ENCODE assay signal across 1 cellular context in the genomic region with DNA sequence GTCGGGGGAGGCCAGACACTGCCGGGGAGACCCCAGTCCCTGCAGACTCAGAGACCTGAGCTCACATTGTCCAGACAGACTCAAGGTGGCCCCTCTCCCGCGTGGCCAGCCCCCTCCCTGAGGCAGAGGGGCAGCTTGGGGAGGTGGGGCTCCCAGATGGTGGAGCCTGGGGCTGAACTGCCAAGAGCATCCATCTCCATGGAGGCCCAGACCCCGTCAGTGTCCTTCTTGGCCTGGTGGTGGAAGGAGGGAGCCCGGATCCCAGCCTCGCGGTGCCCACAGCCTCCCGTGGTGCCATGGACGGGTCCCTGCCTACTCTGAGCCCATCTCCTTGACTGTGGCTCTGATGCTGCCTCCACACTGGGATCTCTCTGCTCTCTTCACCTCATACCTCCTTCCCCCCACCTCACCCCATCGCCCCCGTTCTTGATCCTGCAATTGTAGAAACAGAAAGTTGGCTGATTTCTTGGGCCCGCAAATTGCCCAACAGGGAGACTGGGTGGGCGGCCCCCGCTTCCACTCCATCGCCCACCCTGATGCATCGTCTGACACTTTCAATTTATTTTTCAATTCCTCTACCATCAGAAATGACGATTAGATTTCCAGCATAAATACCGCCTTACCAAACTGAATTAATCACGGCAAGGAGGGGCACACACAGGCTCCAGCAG.
TF ChIP-seq lines count a peak whose summit lies in the region.

No MANE protein-coding gene starts in this region.

TF ChIP-seq in H1, 55 proteins besides CTCF, POLR2A, EP300 and RAD21 (continued from another document):
- no peak for TF ChIP-seq HDAC2 (IDR thresholded peaks at IDR 0.05; ENCODE audit: borderline replicate concordance in 1 of 2, low read depth in 2 of 2, low read length in 2 of 2)
- TF ChIP-seq SIN3A (conservative IDR thresholded peaks at IDR 0.05 in 1 of 2, IDR thresholded peaks at IDR 0.05 in 1 of 2; ENCODE audit: low read depth in 1 of 2, low read length in 2 of 2): no peak
- no peak for TF ChIP-seq RFX5 (IDR thresholded peaks at IDR 0.05; ENCODE audit: borderline replicate concordance, low read depth, low read length)
- no peak for TF ChIP-seq RBBP5 (IDR thresholded peaks at IDR 0.05; ENCODE audit: borderline replicate concordance, low read depth, low read length)
- TF ChIP-seq KDM5A (IDR thresholded peaks at IDR 0.05; ENCODE audit: low read length): no peak
- no peak for TF ChIP-seq CHD1 (IDR thresholded peaks at IDR 0.05; ENCODE audit: low read depth, low read length)
- TF ChIP-seq HDAC6 (IDR thresholded peaks at IDR 0.05; ENCODE audit: low read depth, low read length): no peak
- TF ChIP-seq TCF12 (IDR thresholded peaks at IDR 0.05; ENCODE audit: low read depth, low read length): no peak
- TF ChIP-seq ASH2L (IDR thresholded peaks at IDR 0.05; ENCODE audit: low read length): no peak
- TF ChIP-seq CTBP2 (IDR thresholded peaks at IDR 0.05; ENCODE audit: borderline replicate concordance, insufficient read depth, insufficient read length, low read length): no peak
- no peak for TF ChIP-seq MAFK (IDR thresholded peaks at IDR 0.05; ENCODE audit: low read depth, low read length)
- no peak for TF ChIP-seq EGR1 (IDR thresholded peaks at IDR 0.05; ENCODE audit: borderline replicate concordance, low read depth, low read length)
